ENCODE assay signal across 21 cellular contexts in the genomic region with DNA sequence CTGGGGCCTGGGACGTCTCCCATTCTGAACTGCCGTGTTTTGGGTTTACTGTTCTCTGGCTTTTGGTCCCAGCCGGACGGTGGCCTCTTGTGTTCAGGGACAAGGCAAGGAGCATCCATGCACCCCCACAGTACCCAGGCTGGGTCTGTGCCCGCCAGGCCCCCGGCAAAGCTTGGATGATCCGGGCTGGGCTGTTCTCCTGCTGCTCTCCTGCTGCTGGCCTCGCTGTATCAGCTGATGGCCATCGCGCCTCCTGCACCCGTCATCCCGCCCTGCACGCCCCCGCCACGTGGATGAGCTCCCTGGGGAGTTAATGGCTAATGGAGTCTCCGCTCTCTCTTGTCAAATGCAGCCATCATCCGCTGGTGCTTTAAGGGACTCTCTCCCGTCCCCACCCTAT. TPM values are rescaled to one million over a fixed set of nuclear protein-coding genes. Genes with fewer than 3 reads are reported as not detected.
"Had no signal": no experiment of that assay in that cellular context is flagged by ENCODE, and none has a peak within 500 bp of the region (broad histone marks: within the 10 kb centered on the region; RNA-seq: fewer than 3 reads in every experiment).

No MANE protein-coding gene starts in this region.

- H3K27me3 Mint-ChIP-seq: stimulated activated naive CD8-positive, alpha-beta T cell treated with anti-CD3 and anti-CD28 coated beads, Interleukin-15, Interleukin-2, amounts not matched to agents 100 ng/mL and 50 ng/mL, for 24 hours had no signal

- H3K27ac Mint-ChIP-seq: progenitor cell of endocrine pancreas; stimulated activated memory B cell treated with anti-CD40 and anti-IgM and Interleukin-4, amounts not matched to agents 10 μg/mL and 1 μg/mL and 100 μg/mL, for 72 hours; stimulated activated naive CD8-positive, alpha-beta T cell treated with anti-CD3 and anti-CD28 coated beads, Interleukin-15, Interleukin-2, amounts not matched to agents 100 ng/mL and 50 ng/mL, for 24 hours had no signal

- H3K4me3 Mint-ChIP-seq: naive thymus-derived CD8-positive, alpha-beta T cell; stimulated activated memory B cell treated with anti-CD40 and anti-IgM and Interleukin-4, amounts not matched to agents 10 μg/mL and 1 μg/mL and 100 μg/mL, for 72 hours; stimulated activated naive CD8-positive, alpha-beta T cell treated with anti-CD3 and anti-CD28 coated beads, Interleukin-15, Interleukin-2, amounts not matched to agents 100 ng/mL and 50 ng/mL, for 24 hours had no signal

- H3K4me3 ChIP-seq: coronary artery, dorsolateral prefrontal cortex, heart left ventricle, mucosa of descending colon, pancreas, right lobe of liver, tibial artery, upper lobe of right lung had no signal

- DNase-seq: dorsolateral prefrontal cortex; effector CD8-positive, alpha-beta T cell; foreskin melanocyte; heart left ventricle; hippocampal formation; kidney glomerular epithelial cell; mammary epithelial cell; mucosa of descending colon; naive thymus-derived CD8-positive, alpha-beta T cell; nucleus accumbens; right lobe of liver; stimulated activated CD4-positive, alpha-beta T cell treated with anti-CD3 and anti-CD28 coated beads, Interleukin-4, amount 100 ng/mL, for 1 hour; tibial artery; upper lobe of right lung had no signal

- H3K36me3 ChIP-seq: heart left ventricle, pancreas, right lobe of liver, upper lobe of right lung had no signal

- ATAC-seq: heart left ventricle; mucosa of descending colon; naive thymus-derived CD8-positive, alpha-beta T cell; pancreas; right lobe of liver; stimulated activated memory B cell treated with anti-CD40 and anti-IgM and Interleukin-4, amounts not matched to agents 10 μg/mL and 1 μg/mL and 100 μg/mL, for 72 hours; upper lobe of right lung had no signal

- H3K27me3 ChIP-seq: pancreas, right lobe of liver, upper lobe of right lung had no signal

- H3K9me3 ChIP-seq: pancreas had no signal

- H3K27ac ChIP-seq: coronary artery, dorsolateral prefrontal cortex, heart left ventricle, pancreas, right lobe of liver, tibial artery, upper lobe of right lung had no signal

- H3K9me3 Mint-ChIP-seq: naive thymus-derived CD8-positive, alpha-beta T cell had no signal

- H3K4me1 ChIP-seq: right lobe of liver, upper lobe of right lung had no signal

- H3K36me3 Mint-ChIP-seq: naive thymus-derived CD8-positive, alpha-beta T cell had no signal

RNA-seq across cellular contexts. Expression of a gene that starts 28.7 kb away (rescaled TPM):
- total RNA-seq: naive thymus-derived CD8-positive, alpha-beta T cell; temporal lobe had no signal
- polyA plus RNA-seq: neural cell had no signal
